1 cellular context compared by ENCODE assay signal in the genomic region with DNA sequence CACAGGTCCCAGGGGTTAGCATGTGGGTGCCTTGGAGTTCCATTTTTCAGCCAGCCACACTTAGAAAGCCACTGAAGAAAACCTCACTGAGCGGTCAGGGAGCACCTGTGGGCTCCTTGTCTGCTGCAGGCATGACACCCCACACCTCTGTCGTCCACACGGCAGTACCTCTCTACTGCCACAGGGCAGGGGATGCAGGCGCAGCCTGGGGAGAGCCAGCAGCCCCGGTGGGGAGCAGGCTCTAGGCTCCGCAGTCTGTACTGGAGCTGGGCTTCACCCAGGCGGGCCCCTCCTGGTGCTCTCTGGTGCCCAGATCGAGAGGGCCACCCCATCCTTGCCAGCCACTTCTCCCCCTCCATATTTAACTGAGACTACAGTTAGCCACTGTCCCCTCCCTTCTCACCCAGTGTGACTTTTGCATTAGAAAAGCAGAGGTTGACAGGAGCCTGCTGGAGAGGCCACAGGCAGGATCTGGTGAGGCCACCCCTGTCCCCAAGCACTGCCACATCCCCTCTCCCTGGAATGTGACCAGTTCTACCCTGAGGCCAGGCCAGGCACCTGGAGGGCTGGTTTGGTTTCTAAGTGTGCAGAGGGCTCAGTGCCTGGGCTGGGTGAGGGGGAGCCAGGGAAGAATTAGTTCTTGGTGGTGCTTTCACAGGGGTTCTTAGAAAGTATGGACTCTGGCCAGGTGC.
TF ChIP-seq lines count a peak whose summit lies in the region.

No MANE protein-coding gene starts in this region.

TF ChIP-seq in WTC11, 78 proteins besides CTCF, POLR2A, EP300 and RAD21 (continued from another document):
- TF ChIP-seq, protein P1, sequence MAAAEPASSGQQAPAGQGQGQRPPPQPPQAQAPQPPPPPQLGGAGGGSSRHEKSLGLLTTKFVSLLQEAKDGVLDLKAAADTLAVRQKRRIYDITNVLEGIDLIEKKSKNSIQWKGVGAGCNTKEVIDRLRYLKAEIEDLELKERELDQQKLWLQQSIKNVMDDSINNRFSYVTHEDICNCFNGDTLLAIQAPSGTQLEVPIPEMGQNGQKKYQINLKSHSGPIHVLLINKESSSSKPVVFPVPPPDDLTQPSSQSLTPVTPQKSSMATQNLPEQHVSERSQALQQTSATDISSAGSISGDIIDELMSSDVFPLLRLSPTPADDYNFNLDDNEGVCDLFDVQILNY (CRISPR knock-in tag; IDR thresholded peaks at IDR 0.05): no peak
- TF ChIP-seq NR3C1 (CRISPR knock-in tag; conservative IDR thresholded peaks at IDR 0.05; ENCODE audit: low read depth): no peak
- TF ChIP-seq, protein P2, sequence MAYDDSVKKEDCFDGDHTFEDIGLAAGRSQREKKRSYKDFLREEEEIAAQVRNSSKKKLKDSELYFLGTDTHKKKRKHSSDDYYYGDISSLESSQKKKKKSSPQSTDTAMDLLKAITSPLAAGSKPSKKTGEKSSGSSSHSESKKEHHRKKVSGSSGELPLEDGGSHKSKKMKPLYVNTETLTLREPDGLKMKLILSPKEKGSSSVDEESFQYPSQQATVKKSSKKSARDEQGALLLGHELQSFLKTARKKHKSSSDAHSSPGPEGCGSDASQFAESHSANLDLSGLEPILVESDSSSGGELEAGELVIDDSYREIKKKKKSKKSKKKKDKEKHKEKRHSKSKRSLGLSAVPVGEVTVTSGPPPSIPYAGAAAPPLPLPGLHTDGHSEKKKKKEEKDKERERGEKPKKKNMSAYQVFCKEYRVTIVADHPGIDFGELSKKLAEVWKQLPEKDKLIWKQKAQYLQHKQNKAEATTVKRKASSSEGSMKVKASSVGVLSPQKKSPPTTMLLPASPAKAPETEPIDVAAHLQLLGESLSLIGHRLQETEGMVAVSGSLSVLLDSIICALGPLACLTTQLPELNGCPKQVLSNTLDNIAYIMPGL (CRISPR knock-in tag; IDR thresholded peaks at IDR 0.05): no peak
- TF ChIP-seq, protein P3, sequence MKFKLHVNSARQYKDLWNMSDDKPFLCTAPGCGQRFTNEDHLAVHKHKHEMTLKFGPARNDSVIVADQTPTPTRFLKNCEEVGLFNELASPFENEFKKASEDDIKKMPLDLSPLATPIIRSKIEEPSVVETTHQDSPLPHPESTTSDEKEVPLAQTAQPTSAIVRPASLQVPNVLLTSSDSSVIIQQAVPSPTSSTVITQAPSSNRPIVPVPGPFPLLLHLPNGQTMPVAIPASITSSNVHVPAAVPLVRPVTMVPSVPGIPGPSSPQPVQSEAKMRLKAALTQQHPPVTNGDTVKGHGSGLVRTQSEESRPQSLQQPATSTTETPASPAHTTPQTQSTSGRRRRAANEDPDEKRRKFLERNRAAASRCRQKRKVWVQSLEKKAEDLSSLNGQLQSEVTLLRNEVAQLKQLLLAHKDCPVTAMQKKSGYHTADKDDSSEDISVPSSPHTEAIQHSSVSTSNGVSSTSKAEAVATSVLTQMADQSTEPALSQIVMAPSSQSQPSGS (CRISPR knock-in tag; IDR thresholded peaks at IDR 0.05; ENCODE audit: borderline replicate concordance, low read depth): no peak
- TF ChIP-seq, protein P4, sequence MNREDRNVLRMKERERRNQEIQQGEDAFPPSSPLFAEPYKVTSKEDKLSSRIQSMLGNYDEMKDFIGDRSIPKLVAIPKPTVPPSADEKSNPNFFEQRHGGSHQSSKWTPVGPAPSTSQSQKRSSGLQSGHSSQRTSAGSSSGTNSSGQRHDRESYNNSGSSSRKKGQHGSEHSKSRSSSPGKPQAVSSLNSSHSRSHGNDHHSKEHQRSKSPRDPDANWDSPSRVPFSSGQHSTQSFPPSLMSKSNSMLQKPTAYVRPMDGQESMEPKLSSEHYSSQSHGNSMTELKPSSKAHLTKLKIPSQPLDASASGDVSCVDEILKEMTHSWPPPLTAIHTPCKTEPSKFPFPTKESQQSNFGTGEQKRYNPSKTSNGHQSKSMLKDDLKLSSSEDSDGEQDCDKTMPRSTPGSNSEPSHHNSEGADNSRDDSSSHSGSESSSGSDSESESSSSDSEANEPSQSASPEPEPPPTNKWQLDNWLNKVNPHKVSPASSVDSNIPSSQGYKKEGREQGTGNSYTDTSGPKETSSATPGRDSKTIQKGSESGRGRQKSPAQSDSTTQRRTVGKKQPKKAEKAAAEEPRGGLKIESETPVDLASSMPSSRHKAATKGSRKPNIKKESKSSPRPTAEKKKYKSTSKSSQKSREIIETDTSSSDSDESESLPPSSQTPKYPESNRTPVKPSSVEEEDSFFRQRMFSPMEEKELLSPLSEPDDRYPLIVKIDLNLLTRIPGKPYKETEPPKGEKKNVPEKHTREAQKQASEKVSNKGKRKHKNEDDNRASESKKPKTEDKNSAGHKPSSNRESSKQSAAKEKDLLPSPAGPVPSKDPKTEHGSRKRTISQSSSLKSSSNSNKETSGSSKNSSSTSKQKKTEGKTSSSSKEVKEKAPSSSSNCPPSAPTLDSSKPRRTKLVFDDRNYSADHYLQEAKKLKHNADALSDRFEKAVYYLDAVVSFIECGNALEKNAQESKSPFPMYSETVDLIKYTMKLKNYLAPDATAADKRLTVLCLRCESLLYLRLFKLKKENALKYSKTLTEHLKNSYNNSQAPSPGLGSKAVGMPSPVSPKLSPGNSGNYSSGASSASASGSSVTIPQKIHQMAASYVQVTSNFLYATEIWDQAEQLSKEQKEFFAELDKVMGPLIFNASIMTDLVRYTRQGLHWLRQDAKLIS (CRISPR knock-in tag; IDR thresholded peaks at IDR 0.05; ENCODE audit: borderline replicate concordance): no peak
- no peak for TF ChIP-seq KAT7 (CRISPR knock-in tag; IDR thresholded peaks at IDR 0.05; ENCODE audit: borderline replicate concordance)
- TF ChIP-seq, protein P5, sequence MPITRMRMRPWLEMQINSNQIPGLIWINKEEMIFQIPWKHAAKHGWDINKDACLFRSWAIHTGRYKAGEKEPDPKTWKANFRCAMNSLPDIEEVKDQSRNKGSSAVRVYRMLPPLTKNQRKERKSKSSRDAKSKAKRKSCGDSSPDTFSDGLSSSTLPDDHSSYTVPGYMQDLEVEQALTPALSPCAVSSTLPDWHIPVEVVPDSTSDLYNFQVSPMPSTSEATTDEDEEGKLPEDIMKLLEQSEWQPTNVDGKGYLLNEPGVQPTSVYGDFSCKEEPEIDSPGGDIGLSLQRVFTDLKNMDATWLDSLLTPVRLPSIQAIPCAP (CRISPR knock-in tag; IDR thresholded peaks at IDR 0.05): no peak
- TF ChIP-seq IRF2 (CRISPR knock-in tag; IDR thresholded peaks at IDR 0.05; ENCODE audit: borderline replicate concordance, low read depth): no peak
- no peak for TF ChIP-seq CREM (CRISPR knock-in tag; IDR thresholded peaks at IDR 0.05)
- no peak for TF ChIP-seq NFE2L1 (CRISPR knock-in tag; IDR thresholded peaks at IDR 0.05)
- TF ChIP-seq GTF2I (CRISPR knock-in tag; conservative IDR thresholded peaks at IDR 0.05): no peak
- TF ChIP-seq ZNF121 (CRISPR knock-in tag; IDR thresholded peaks at IDR 0.05): no peak
- no peak for TF ChIP-seq NFATC4 (CRISPR knock-in tag; IDR thresholded peaks at IDR 0.05)
- TF ChIP-seq, protein P6, sequence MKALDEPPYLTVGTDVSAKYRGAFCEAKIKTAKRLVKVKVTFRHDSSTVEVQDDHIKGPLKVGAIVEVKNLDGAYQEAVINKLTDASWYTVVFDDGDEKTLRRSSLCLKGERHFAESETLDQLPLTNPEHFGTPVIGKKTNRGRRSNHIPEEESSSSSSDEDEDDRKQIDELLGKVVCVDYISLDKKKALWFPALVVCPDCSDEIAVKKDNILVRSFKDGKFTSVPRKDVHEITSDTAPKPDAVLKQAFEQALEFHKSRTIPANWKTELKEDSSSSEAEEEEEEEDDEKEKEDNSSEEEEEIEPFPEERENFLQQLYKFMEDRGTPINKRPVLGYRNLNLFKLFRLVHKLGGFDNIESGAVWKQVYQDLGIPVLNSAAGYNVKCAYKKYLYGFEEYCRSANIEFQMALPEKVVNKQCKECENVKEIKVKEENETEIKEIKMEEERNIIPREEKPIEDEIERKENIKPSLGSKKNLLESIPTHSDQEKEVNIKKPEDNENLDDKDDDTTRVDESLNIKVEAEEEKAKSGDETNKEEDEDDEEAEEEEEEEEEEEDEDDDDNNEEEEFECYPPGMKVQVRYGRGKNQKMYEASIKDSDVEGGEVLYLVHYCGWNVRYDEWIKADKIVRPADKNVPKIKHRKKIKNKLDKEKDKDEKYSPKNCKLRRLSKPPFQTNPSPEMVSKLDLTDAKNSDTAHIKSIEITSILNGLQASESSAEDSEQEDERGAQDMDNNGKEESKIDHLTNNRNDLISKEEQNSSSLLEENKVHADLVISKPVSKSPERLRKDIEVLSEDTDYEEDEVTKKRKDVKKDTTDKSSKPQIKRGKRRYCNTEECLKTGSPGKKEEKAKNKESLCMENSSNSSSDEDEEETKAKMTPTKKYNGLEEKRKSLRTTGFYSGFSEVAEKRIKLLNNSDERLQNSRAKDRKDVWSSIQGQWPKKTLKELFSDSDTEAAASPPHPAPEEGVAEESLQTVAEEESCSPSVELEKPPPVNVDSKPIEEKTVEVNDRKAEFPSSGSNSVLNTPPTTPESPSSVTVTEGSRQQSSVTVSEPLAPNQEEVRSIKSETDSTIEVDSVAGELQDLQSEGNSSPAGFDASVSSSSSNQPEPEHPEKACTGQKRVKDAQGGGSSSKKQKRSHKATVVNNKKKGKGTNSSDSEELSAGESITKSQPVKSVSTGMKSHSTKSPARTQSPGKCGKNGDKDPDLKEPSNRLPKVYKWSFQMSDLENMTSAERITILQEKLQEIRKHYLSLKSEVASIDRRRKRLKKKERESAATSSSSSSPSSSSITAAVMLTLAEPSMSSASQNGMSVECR (CRISPR knock-in tag; IDR thresholded peaks at IDR 0.05; ENCODE audit: borderline replicate concordance): no peak
- TF ChIP-seq CBFB (CRISPR knock-in tag; IDR thresholded peaks at IDR 0.05; ENCODE audit: low read depth): no peak
